In genomic region chr17:76145231-76146052, GRCh38 we compare ENCODE assay signal across 8 cellular contexts. TPM values are rescaled to one million over a fixed set of nuclear protein-coding genes. Genes with fewer than 3 reads are reported as not detected.
A peak's percentile ranks its signal among the peaks of the same experiment; 100 is the strongest.
DNase-seq lines count a peak whose midpoint lies in the region; ATAC-seq, FAIRE-seq and TF ChIP-seq lines count a peak whose summit lies in the region.

No MANE protein-coding gene starts in this region.

- TF ChIP-seq RAD21 in K562 (CRISPR knock-in tag; conservative IDR thresholded peaks at IDR 0.05 in 1 of 2, IDR thresholded peaks at IDR 0.05 in 1 of 2), result no peak

- H3K4me3 ChIP-seq in Peyer's patch, result peak overlapping the region in 1 of 4 donors; percentile 12
- no peak overlapping the region for H3K4me3 ChIP-seq in K562
- H3K4me3 ChIP-seq in PC-3 (ENCODE audit: low read length), result no peak overlapping the region

- H3K9me3 ChIP-seq in Peyer's patch (no peaks in the 10 kb centered on the region), K562 (replicated peaks; ENCODE audit: control insufficient read depth, insufficient read depth, low read depth, low read length) (no peaks in the 10 kb centered on the region), PC-3 (ENCODE audit: low read length) (no peaks in the 10 kb centered on the region)

- H3K27me3 ChIP-seq in Peyer's patch, result no peaks in the 10 kb centered on the region
- peaks cover 2 to 6% of the 10 kb centered on the region in 2 experiments; a peak in 3 of 5 replicates for H3K27me3 ChIP-seq in K562 (ENCODE audit: control insufficient read depth in 2 of 2, insufficient read depth in 2 of 2, low read length in 2 of 2)
- H3K27me3 ChIP-seq in PC-3 (ENCODE audit: low read length), result no peaks in the 10 kb centered on the region

- no peak for TF ChIP-seq EP300 in K562 (IDR thresholded peaks at IDR 0.05; ENCODE audit: low read length)

- TF ChIP-seq POLR2A in Peyer's patch (IDR thresholded peaks at IDR 0.05) (no peak), K562 (conservative IDR thresholded peaks at IDR 0.05) (no peak)

- peak overlapping the region; percentile 30 for H3K4me3 Mint-ChIP-seq in stimulated activated memory B cell treated with anti-CD40 and anti-IgM and Interleukin-4, amounts not matched to agents 10 μg/mL and 1 μg/mL and 100 μg/mL, for 72 hours

- no peaks in the 10 kb centered on the region for H3F3A ChIP-seq in PC-3 (ENCODE audit: low read length, unreplicated experiment)

- no peak for TF ChIP-seq CTCF in GM20000 (IDR thresholded peaks at IDR 0.05; ENCODE audit: extremely low read depth, missing control alignments)
- no peak for TF ChIP-seq CTCF in Peyer's patch (IDR thresholded peaks at IDR 0.05)
- TF ChIP-seq CTCF in K562 (IDR thresholded peaks at IDR 0.05 in 2 of 3, conservative IDR thresholded peaks at IDR 0.05 in 1 of 3; ENCODE audit: insufficient read depth in 2 of 3, low read depth in 1 of 3, low read length in 3 of 3), result no peak
- no peak for TF ChIP-seq CTCF in PC-3 (conservative IDR thresholded peaks at IDR 0.05; ENCODE audit: low read depth, low read length)

- intact Hi-C loops in K562 (cut with micrococcal nuclease), result no loop called here
- intact Hi-C loops in PC-3 (cut with micrococcal nuclease), result no loop called here

- FAIRE-seq in K562 (lab: Jason Lieb, UNC), result no peak

- peaks cover 4% of the 10 kb centered on the region for H3K27me3 Mint-ChIP-seq in stimulated activated memory B cell treated with anti-CD40 and anti-IgM and Interleukin-4, amounts not matched to agents 10 μg/mL and 1 μg/mL and 100 μg/mL, for 72 hours

- WGBS in K562 (ENCODE audit: insufficient coverage, low coverage, missing lambda C conversion rate), result 87% methylated on average over 18 of the region's 25 CpGs

- H3K4me1 ChIP-seq in Peyer's patch (peaks cover 6 to 32% (median 14%) of the 10 kb centered on the region in 4 donors), K562 (replicated peaks in 1 of 2; ENCODE audit: control insufficient read depth in 2 of 2, insufficient read depth in 2 of 2, low read length in 2 of 2) (peaks cover 5 to 20% of the 10 kb centered on the region in 2 experiments; a peak in 3 of 5 replicates), PC-3 (ENCODE audit: insufficient read depth, low read length) (peaks cover 22% of the 10 kb centered on the region)

- no peaks in the 10 kb centered on the region for H3K79me2 ChIP-seq in K562 (ENCODE audit: control insufficient read depth, insufficient read depth, low read length)
- H3K79me2 ChIP-seq in PC-3 (ENCODE audit: low read length), result no peaks in the 10 kb centered on the region

- H3K36me3 ChIP-seq in Peyer's patch (no peaks in the 10 kb centered on the region), K562 (ENCODE audit: control insufficient read depth, insufficient read depth, low read length) (peaks cover 22% of the 10 kb centered on the region; the same call in 1 of the 3 replicates), PC-3 (ENCODE audit: low read depth, low read length) (no peaks in the 10 kb centered on the region)

- H4K20me1 ChIP-seq in K562 (replicated peaks; ENCODE audit: control insufficient read depth, insufficient read depth, low read length) (peaks cover 14% of the 10 kb centered on the region), PC-3 (ENCODE audit: low read length) (no peaks in the 10 kb centered on the region)

- H3K9ac ChIP-seq in K562 (ENCODE audit: insufficient read depth in 1 of 2, low read depth in 2 of 2, low read length in 2 of 2) (peak overlapping the region in 1 of 2 experiments; percentile 71; a peak in 1 of 4 replicates), PC-3 (ENCODE audit: low read length) (no peak overlapping the region)

- no peak for ATAC-seq in K562
- peak; percentile 68 for ATAC-seq in stimulated activated memory B cell treated with anti-CD40 and anti-IgM and Interleukin-4, amounts not matched to agents 10 μg/mL and 1 μg/mL and 100 μg/mL, for 72 hours
- no peak for ATAC-seq in PC-3
- ATAC-seq in GM18870 (IDR thresholded peaks at IDR 0.05; ENCODE audit: unreplicated experiment), result no peak

- in situ Hi-C loops in K562 (cut with MboI), result no loop called here

- H3K4me1 Mint-ChIP-seq in stimulated activated memory B cell treated with anti-CD40 and anti-IgM and Interleukin-4, amounts not matched to agents 10 μg/mL and 1 μg/mL and 100 μg/mL, for 72 hours, result peaks cover 54% of the 10 kb centered on the region

- H3K27ac ChIP-seq in Peyer's patch, result peak overlapping the region; percentile 61 to 82 (median 74)
- H3K27ac ChIP-seq in K562 (ENCODE audit: extremely low read depth, low read depth, low read length), result no peak overlapping the region
- H3K27ac ChIP-seq in PC-3 (ENCODE audit: low read length), result no peak overlapping the region

- H3K9me2 ChIP-seq in PC-3 (replicated peaks; ENCODE audit: low read length), result no peaks in the 10 kb centered on the region

- H3K36me3 Mint-ChIP-seq in stimulated activated memory B cell treated with anti-CD40 and anti-IgM and Interleukin-4, amounts not matched to agents 10 μg/mL and 1 μg/mL and 100 μg/mL, for 72 hours, result no peaks in the 10 kb centered on the region

- H3K4me2 ChIP-seq in K562 (ENCODE audit: insufficient read depth, low read length), result no peak overlapping the region
- no peak overlapping the region for H3K4me2 ChIP-seq in PC-3 (ENCODE audit: low read length)

- BruUV-seq in K562 (replicated peaks; lab: Mats Ljungman, UMichigan) (no TSS peak), PC-3 (replicated peaks; lab: Mats Ljungman, UMichigan) (no TSS peak)

- peak; percentile 64 for DNase-seq in GM20000 (ENCODE audit: low spot score)
- DNase-seq in Peyer's patch, result peak; percentile 51 to 84 (median 78)
- DNase-seq in K562 (ENCODE audit: extremely low read depth in 1 of 4, low spot score in 3 of 4), result no peak
- DNase-seq in PC-3, result no peak
- no peak for DNase-seq in LoVo (ENCODE audit: low spot score)
- no peak for DNase-seq in KG1 (lab: John Stamatoyannopoulos, UW)

- no peaks in the 10 kb centered on the region for H3K9me1 ChIP-seq in K562 (ENCODE audit: control insufficient read depth, insufficient read depth, low read length)

- CTCF ChIA-PET in K562 (lab: Yijun Ruan, JAX; ENCODE audit: low intra/inter-chr PET ratio) (no interaction called here), PC-3 (lab: Charles Lee) (no interaction called here)

- H3K27ac Mint-ChIP-seq in stimulated activated memory B cell treated with anti-CD40 and anti-IgM and Interleukin-4, amounts not matched to agents 10 μg/mL and 1 μg/mL and 100 μg/mL, for 72 hours, result peak overlapping the region; percentile 96

- POLR2A ChIA-PET in K562 (lab: Yijun Ruan, JAX) (interaction anchor here (1.3 kb wide), 1 partner anchor 21 kb away, joined by 4 read pairs; no protein-coding TSS in a partner anchor), PC-3 (lab: Charles Lee; ENCODE audit: unreplicated experiment) (interaction anchor here (0.6 kb wide), 1 partner anchor 453 kb away, joined by 5 read pairs; no protein-coding TSS in a partner anchor)

- H2AFZ ChIP-seq in K562 (ENCODE audit: low read depth, low read length) (no peak overlapping the region), PC-3 (ENCODE audit: low read length) (no peak overlapping the region)

- no peaks in the 10 kb centered on the region for H3K9me3 Mint-ChIP-seq in stimulated activated memory B cell treated with anti-CD40 and anti-IgM and Interleukin-4, amounts not matched to agents 10 μg/mL and 1 μg/mL and 100 μg/mL, for 72 hours

TF ChIP-seq in K562, 482 proteins besides CTCF, POLR2A, EP300 and RAD21:
- TF ChIP-seq POLR2G (IDR thresholded peaks at IDR 0.05; ENCODE audit: low read depth, low read length) (peak; percentile 47), NCOA2 (IDR thresholded peaks at IDR 0.05; ENCODE audit: partially characterized antibody in 2 of 2) (no peak)
TF ChIP-seq in K562: peak in this region for 1.

RNA-seq across cellular contexts. Expression of gene FOXJ1, which starts 4.4 kb away (rescaled TPM):
- not detected for total RNA-seq in Peyer's patch
- not detected in 2 replicates for total RNA-seq in K562 (2011; cell fraction: chromatin; rRNA removed; ENCODE audit: low replicate concordance)
- total RNA-seq in K562 (2011; cell fraction: nucleolus; rRNA removed), result not detected in 2 replicates
- not detected in 2 replicates for total RNA-seq in K562 (2011; cell fraction: nucleoplasm; rRNA removed)
- not detected in 2 replicates for total RNA-seq in K562 (2014; rRNA removed)
- total RNA-seq in K562 (2014; rRNA removed; fragmentation: Illumina TruSeq; extraction: Trizol), result not detected in 2 replicates
- not detected in 2 replicates for total RNA-seq in K562 (2015; rRNA removed; fragmentation: Illumina TruSeq; extraction: Trizol)
- total RNA-seq in K562 (2021), result 0.07 TPM in 2 replicates
- polyA plus RNA-seq in K562 (2011; rRNA removed), result not detected in 2 replicates
- polyA plus RNA-seq in K562 (2011; cell fraction: cytosol; rRNA removed), result 0.03 TPM in 1 of 2 replicates, not detected in the other
- polyA plus RNA-seq in K562 (2011; cell fraction: nucleus; rRNA removed), result not detected in 2 replicates
- polyA plus RNA-seq in K562 (2012), result 0.06 TPM in 1 of 2 replicates, not detected in the other
- not detected in 2 replicates for polyA plus RNA-seq in K562 (2014; fragmentation: Illumina TruSeq; extraction: Trizol)
- polyA plus RNA-seq in K562 (2014; fragmentation: Nextera tagmentation; extraction: Ambion mirVana), result not detected
- not detected in 2 replicates for polyA plus RNA-seq in K562 (2014; rRNA removed)
- polyA minus RNA-seq in K562 (2011; rRNA and poly(A)+ RNA removed), result not detected in 2 replicates
- polyA minus RNA-seq in K562 (2011; cell fraction: cytosol; rRNA and poly(A)+ RNA removed), result not detected in 2 replicates
- polyA minus RNA-seq in K562 (2011; cell fraction: nucleus; rRNA and poly(A)+ RNA removed), result 0.11 TPM in 1 of 2 replicates, not detected in the other
- total RNA-seq in PC-3 (2014; rRNA removed), result 0.26 and 0.69 TPM in 2 replicates

RNA-seq across cellular contexts. Expression of gene EXOC7, which starts 41.9 kb away (rescaled TPM):
- total RNA-seq in Peyer's patch, result 100 to 1,000 TPM; 113 to 160 (median 134) TPM
- total RNA-seq in K562 (2011; cell fraction: chromatin; rRNA removed; ENCODE audit: low replicate concordance), result 106 and 307 TPM in 2 replicates
- total RNA-seq in K562 (2011; cell fraction: nucleolus; rRNA removed), result 138 and 157 TPM in 2 replicates
- 108 and 119 TPM in 2 replicates for total RNA-seq in K562 (2011; cell fraction: nucleoplasm; rRNA removed)
- 35.0 and 35.5 TPM in 2 replicates for total RNA-seq in K562 (2014; rRNA removed)
- total RNA-seq in K562 (2014; rRNA removed; fragmentation: Illumina TruSeq; extraction: Trizol), result 29.0 and 30.3 TPM in 2 replicates
- 36.3 and 42.4 TPM in 2 replicates for total RNA-seq in K562 (2015; rRNA removed; fragmentation: Illumina TruSeq; extraction: Trizol)
- total RNA-seq in K562 (2021), result 53.1 and 57.0 TPM in 2 replicates
- 36.5 and 37.1 TPM in 2 replicates for polyA plus RNA-seq in K562 (2011; rRNA removed)
- 30.9 and 53.6 TPM in 2 replicates for polyA plus RNA-seq in K562 (2011; cell fraction: cytosol; rRNA removed)
- 85.3 and 123 TPM in 2 replicates for polyA plus RNA-seq in K562 (2011; cell fraction: nucleus; rRNA removed)
- 44.4 and 49.7 TPM in 2 replicates for polyA plus RNA-seq in K562 (2012)
- polyA plus RNA-seq in K562 (2014; fragmentation: Illumina TruSeq; extraction: Trizol), result 27.8 and 31.2 TPM in 2 replicates
- 10 to 100 TPM; 18.6 to 20.2 TPM for polyA plus RNA-seq in K562 (2014; fragmentation: Nextera tagmentation; extraction: Ambion mirVana)
- 30.5 and 36.2 TPM in 2 replicates for polyA plus RNA-seq in K562 (2014; rRNA removed)
- 31.0 and 40.9 TPM in 2 replicates for polyA minus RNA-seq in K562 (2011; rRNA and poly(A)+ RNA removed)
- 32.9 and 34.2 TPM in 2 replicates for polyA minus RNA-seq in K562 (2011; cell fraction: cytosol; rRNA and poly(A)+ RNA removed)
- 58.6 and 66.9 TPM in 2 replicates for polyA minus RNA-seq in K562 (2011; cell fraction: nucleus; rRNA and poly(A)+ RNA removed)
- 153 and 173 TPM in 2 replicates for total RNA-seq in PC-3 (2014; rRNA removed)

Comparison
In these comparisons a context has a peak if more than half of its experiments do, and no peak if none do; other contexts are left out.
1. DNase-seq: peak in GM20000 (single experiment) and Peyer's patch (3 of 3); none in K562 (0 of 4), PC-3 (single experiment), LoVo (single experiment) and KG1 (single experiment).
2. H3K27ac ChIP-seq: peak in Peyer's patch (4 of 4); none in K562 (single experiment) and PC-3 (single experiment).